1 cellular context compared by ENCODE assay signal in the genomic region with DNA sequence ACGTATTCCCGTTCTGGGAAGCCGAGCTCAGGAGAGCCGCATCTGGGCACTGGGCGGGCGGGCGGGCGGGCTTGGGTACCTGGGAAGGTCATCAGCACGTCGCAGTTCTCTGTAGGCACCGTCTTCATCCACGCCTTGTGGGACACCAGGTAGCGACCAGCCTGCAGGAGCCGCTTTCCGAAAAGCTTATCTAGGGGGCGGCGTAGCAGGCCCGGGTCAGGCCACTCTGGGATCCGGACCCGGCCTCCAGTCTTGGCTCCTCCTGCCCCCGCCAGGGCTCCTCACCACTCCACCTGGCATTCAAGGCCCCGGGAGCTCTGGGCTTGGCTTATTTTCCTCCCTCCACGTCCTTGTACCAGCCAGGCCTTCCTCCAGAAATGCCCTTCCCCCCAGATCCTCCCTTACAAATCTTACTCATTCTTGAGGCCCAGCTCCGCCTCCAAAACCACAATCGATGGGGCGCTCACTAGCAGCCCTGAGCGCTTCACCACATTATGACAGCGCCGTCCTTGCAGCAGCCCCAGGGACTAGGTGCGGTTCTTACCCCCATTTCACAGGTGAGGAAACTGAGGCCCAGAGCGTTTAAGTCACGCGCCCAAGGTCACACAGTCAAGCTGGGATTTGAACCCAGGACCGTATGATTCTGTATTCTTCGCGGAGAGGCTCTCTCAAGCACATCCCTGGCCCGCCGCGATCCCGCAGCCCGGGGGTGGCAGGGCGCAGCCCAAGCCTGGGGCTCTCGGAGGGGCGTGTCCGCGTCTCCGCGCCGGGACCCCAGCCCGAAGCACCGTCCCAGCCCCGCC.
TF ChIP-seq lines count a peak whose summit lies in the region.

No MANE protein-coding gene starts in this region.

TF ChIP-seq in K562, 482 proteins besides CTCF, POLR2A, EP300 and RAD21 (continued from another document and continues in another):
- TF ChIP-seq, protein P1, sequence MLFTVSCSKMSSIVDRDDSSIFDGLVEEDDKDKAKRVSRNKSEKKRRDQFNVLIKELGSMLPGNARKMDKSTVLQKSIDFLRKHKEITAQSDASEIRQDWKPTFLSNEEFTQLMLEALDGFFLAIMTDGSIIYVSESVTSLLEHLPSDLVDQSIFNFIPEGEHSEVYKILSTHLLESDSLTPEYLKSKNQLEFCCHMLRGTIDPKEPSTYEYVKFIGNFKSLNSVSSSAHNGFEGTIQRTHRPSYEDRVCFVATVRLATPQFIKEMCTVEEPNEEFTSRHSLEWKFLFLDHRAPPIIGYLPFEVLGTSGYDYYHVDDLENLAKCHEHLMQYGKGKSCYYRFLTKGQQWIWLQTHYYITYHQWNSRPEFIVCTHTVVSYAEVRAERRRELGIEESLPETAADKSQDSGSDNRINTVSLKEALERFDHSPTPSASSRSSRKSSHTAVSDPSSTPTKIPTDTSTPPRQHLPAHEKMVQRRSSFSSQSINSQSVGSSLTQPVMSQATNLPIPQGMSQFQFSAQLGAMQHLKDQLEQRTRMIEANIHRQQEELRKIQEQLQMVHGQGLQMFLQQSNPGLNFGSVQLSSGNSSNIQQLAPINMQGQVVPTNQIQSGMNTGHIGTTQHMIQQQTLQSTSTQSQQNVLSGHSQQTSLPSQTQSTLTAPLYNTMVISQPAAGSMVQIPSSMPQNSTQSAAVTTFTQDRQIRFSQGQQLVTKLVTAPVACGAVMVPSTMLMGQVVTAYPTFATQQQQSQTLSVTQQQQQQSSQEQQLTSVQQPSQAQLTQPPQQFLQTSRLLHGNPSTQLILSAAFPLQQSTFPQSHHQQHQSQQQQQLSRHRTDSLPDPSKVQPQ (CRISPR knock-in tag; IDR thresholded peaks at IDR 0.05; ENCODE audit: borderline replicate concordance) = no peak
- TF ChIP-seq, protein P2, sequence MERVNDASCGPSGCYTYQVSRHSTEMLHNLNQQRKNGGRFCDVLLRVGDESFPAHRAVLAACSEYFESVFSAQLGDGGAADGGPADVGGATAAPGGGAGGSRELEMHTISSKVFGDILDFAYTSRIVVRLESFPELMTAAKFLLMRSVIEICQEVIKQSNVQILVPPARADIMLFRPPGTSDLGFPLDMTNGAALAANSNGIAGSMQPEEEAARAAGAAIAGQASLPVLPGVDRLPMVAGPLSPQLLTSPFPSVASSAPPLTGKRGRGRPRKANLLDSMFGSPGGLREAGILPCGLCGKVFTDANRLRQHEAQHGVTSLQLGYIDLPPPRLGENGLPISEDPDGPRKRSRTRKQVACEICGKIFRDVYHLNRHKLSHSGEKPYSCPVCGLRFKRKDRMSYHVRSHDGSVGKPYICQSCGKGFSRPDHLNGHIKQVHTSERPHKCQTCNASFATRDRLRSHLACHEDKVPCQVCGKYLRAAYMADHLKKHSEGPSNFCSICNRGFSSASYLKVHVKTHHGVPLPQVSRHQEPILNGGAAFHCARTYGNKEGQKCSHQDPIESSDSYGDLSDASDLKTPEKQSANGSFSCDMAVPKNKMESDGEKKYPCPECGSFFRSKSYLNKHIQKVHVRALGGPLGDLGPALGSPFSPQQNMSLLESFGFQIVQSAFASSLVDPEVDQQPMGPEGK (CRISPR knock-in tag; IDR thresholded peaks at IDR 0.05; ENCODE audit: borderline replicate concordance) = no peak
- TF ChIP-seq PHTF2 (CRISPR knock-in tag; IDR thresholded peaks at IDR 0.05) (no peak), ZNF224 (CRISPR knock-in tag; IDR thresholded peaks at IDR 0.05) (no peak), IFI16 (CRISPR knock-in tag; IDR thresholded peaks at IDR 0.05) (no peak), RBM22 (IDR thresholded peaks at IDR 0.05; ENCODE audit: low read depth, low read length, poor library complexity, severe bottlenecking) (no peak), HNRNPUL1 (IDR thresholded peaks at IDR 0.05; ENCODE audit: low read length) (no peak), ZNF12 (CRISPR knock-in tag; IDR thresholded peaks at IDR 0.05) (peak; percentile 71), EWSR1 (IDR thresholded peaks at IDR 0.05; ENCODE audit: borderline replicate concordance, low read depth, partially characterized antibody) (no peak), ZBTB8A (IDR thresholded peaks at IDR 0.05; ENCODE audit: partially characterized antibody) (no peak), SMC3 (conservative IDR thresholded peaks at IDR 0.05; ENCODE audit: insufficient read depth, low read depth, low read length) (no peak), SRSF1 (IDR thresholded peaks at IDR 0.05; ENCODE audit: low read depth, low read length) (no peak), GATA2 (CRISPR knock-in tag; IDR thresholded peaks at IDR 0.05) (no peak), NBN (IDR thresholded peaks at IDR 0.05; ENCODE audit: low read depth) (peak; percentile 80; the same call in 1 of the 2 replicates), CC2D1A (IDR thresholded peaks at IDR 0.05) (peak; percentile 66), ZNF75A (CRISPR knock-in tag; IDR thresholded peaks at IDR 0.05) (no peak), U2AF1 (optimal IDR thresholded peaks at IDR 0.05; ENCODE audit: low read depth, low read length) (no peak), ZNF79 (CRISPR knock-in tag; IDR thresholded peaks at IDR 0.05; ENCODE audit: low read depth) (no peak), E2F3 (CRISPR knock-in tag; IDR thresholded peaks at IDR 0.05) (no peak), PML (IDR thresholded peaks at IDR 0.05; ENCODE audit: low read length) (no peak), POLR2G (IDR thresholded peaks at IDR 0.05; ENCODE audit: low read depth, low read length) (no peak), KAT8 (IDR thresholded peaks at IDR 0.05; ENCODE audit: low read depth) (no peak), EGR1 (conservative IDR thresholded peaks at IDR 0.05) (no peak; the same call in 1 of the 2 replicates), SIX5 (IDR thresholded peaks at IDR 0.05; ENCODE audit: borderline replicate concordance in 1 of 2, insufficient read depth in 1 of 2, low read depth in 1 of 2, low read length in 2 of 2) (no peak), YBX1 (IDR thresholded peaks at IDR 0.05) (no peak), FOXP1 (CRISPR knock-in tag; IDR thresholded peaks at IDR 0.05) (peak; percentile 48), COPS2 (conservative IDR thresholded peaks at IDR 0.05) (no peak), SMARCA4 (IDR thresholded peaks at IDR 0.05) (peak; percentile 74), FOSL1 (tag; conservative IDR thresholded peaks at IDR 0.05) (peak; percentile 85), DDX20 (tag; IDR thresholded peaks at IDR 0.05; ENCODE audit: low read depth) (no peak), RFX1 (IDR thresholded peaks at IDR 0.05) (no peak), ELF2 (CRISPR knock-in tag; IDR thresholded peaks at IDR 0.05) (0 out of 2 replicates have a peak, but pooled peaks have one; percentile 14)
- TF ChIP-seq, protein P3, sequence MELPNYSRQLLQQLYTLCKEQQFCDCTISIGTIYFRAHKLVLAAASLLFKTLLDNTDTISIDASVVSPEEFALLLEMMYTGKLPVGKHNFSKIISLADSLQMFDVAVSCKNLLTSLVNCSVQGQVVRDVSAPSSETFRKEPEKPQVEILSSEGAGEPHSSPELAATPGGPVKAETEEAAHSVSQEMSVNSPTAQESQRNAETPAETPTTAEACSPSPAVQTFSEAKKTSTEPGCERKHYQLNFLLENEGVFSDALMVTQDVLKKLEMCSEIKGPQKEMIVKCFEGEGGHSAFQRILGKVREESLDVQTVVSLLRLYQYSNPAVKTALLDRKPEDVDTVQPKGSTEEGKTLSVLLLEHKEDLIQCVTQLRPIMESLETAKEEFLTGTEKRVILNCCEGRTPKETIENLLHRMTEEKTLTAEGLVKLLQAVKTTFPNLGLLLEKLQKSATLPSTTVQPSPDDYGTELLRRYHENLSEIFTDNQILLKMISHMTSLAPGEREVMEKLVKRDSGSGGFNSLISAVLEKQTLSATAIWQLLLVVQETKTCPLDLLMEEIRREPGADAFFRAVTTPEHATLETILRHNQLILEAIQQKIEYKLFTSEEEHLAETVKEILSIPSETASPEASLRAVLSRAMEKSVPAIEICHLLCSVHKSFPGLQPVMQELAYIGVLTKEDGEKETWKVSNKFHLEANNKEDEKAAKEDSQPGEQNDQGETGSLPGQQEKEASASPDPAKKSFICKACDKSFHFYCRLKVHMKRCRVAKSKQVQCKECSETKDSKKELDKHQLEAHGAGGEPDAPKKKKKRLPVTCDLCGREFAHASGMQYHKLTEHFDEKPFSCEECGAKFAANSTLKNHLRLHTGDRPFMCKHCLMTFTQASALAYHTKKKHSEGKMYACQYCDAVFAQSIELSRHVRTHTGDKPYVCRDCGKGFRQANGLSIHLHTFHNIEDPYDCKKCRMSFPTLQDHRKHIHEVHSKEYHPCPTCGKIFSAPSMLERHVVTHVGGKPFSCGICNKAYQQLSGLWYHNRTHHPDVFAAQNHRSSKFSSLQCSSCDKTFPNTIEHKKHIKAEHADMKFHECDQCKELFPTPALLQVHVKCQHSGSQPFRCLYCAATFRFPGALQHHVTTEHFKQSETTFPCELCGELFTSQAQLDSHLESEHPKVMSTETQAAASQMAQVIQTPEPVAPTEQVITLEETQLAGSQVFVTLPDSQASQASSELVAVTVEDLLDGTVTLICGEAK (IDR thresholded peaks at IDR 0.05) = no peak
- TF ChIP-seq, protein P3 (CRISPR knock-in tag; IDR thresholded peaks at IDR 0.05) = no peak
- TF ChIP-seq, protein P4, sequence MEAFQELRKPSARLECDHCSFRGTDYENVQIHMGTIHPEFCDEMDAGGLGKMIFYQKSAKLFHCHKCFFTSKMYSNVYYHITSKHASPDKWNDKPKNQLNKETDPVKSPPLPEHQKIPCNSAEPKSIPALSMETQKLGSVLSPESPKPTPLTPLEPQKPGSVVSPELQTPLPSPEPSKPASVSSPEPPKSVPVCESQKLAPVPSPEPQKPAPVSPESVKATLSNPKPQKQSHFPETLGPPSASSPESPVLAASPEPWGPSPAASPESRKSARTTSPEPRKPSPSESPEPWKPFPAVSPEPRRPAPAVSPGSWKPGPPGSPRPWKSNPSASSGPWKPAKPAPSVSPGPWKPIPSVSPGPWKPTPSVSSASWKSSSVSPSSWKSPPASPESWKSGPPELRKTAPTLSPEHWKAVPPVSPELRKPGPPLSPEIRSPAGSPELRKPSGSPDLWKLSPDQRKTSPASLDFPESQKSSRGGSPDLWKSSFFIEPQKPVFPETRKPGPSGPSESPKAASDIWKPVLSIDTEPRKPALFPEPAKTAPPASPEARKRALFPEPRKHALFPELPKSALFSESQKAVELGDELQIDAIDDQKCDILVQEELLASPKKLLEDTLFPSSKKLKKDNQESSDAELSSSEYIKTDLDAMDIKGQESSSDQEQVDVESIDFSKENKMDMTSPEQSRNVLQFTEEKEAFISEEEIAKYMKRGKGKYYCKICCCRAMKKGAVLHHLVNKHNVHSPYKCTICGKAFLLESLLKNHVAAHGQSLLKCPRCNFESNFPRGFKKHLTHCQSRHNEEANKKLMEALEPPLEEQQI (IDR thresholded peaks at IDR 0.05) = no peak
- TF ChIP-seq, protein P5, sequence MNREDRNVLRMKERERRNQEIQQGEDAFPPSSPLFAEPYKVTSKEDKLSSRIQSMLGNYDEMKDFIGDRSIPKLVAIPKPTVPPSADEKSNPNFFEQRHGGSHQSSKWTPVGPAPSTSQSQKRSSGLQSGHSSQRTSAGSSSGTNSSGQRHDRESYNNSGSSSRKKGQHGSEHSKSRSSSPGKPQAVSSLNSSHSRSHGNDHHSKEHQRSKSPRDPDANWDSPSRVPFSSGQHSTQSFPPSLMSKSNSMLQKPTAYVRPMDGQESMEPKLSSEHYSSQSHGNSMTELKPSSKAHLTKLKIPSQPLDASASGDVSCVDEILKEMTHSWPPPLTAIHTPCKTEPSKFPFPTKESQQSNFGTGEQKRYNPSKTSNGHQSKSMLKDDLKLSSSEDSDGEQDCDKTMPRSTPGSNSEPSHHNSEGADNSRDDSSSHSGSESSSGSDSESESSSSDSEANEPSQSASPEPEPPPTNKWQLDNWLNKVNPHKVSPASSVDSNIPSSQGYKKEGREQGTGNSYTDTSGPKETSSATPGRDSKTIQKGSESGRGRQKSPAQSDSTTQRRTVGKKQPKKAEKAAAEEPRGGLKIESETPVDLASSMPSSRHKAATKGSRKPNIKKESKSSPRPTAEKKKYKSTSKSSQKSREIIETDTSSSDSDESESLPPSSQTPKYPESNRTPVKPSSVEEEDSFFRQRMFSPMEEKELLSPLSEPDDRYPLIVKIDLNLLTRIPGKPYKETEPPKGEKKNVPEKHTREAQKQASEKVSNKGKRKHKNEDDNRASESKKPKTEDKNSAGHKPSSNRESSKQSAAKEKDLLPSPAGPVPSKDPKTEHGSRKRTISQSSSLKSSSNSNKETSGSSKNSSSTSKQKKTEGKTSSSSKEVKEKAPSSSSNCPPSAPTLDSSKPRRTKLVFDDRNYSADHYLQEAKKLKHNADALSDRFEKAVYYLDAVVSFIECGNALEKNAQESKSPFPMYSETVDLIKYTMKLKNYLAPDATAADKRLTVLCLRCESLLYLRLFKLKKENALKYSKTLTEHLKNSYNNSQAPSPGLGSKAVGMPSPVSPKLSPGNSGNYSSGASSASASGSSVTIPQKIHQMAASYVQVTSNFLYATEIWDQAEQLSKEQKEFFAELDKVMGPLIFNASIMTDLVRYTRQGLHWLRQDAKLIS (CRISPR knock-in tag; IDR thresholded peaks at IDR 0.05) = no peak
- TF ChIP-seq, protein P6, sequence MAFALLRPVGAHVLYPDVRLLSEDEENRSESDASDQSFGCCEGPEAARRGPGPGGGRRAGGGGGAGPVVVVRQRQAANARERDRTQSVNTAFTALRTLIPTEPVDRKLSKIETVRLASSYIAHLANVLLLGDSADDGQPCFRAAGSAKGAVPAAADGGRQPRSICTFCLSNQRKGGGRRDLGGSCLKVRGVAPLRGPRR (CRISPR knock-in tag; IDR thresholded peaks at IDR 0.05) = no peak
- TF ChIP-seq, protein P7, sequence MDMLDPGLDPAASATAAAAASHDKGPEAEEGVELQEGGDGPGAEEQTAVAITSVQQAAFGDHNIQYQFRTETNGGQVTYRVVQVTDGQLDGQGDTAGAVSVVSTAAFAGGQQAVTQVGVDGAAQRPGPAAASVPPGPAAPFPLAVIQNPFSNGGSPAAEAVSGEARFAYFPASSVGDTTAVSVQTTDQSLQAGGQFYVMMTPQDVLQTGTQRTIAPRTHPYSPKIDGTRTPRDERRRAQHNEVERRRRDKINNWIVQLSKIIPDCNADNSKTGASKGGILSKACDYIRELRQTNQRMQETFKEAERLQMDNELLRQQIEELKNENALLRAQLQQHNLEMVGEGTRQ (CRISPR knock-in tag; IDR thresholded peaks at IDR 0.05) = no peak
